10 cellular contexts compared by ENCODE assay signal in genomic region chr5:136087961-136088871, GRCh38. TPM values are rescaled to one million over a fixed set of nuclear protein-coding genes. Genes with fewer than 3 reads are reported as not detected.
DNase-seq lines count a peak whose midpoint lies in the region; ATAC-seq and TF ChIP-seq lines count a peak whose summit lies in the region.
"Had no signal": no experiment of that assay in that cellular context is flagged by ENCODE, and none has a peak within 500 bp of the region (broad histone marks: within the 10 kb centered on the region; RNA-seq: fewer than 3 reads in every experiment).

No MANE protein-coding gene starts in this region.

- H2AFZ ChIP-seq in mesenchymal stem cell (ENCODE audit: low read depth, low read length): no peak overlapping the region

- no peak for TF ChIP-seq POLR2A in esophagus muscularis mucosa (IDR thresholded peaks at IDR 0.05; ENCODE audit: low read depth)
- no peak for TF ChIP-seq POLR2A in suprapubic skin (IDR thresholded peaks at IDR 0.05)

- TF ChIP-seq CTCF in esophagus muscularis mucosa (IDR thresholded peaks at IDR 0.05): no peak
- no peak for TF ChIP-seq CTCF in suprapubic skin (IDR thresholded peaks at IDR 0.05)

- intact Hi-C loops in esophagus muscularis mucosa (cut with DNase I): loop anchor here (5.0 kb wide), 1 partner anchor 44 kb away; the partner anchor contains the start of gene SMAD5

- H3K27ac ChIP-seq in esophagus muscularis mucosa (replicated peaks in 1 of 4) (peak overlapping the region; percentile 69 to 83 (median 72)), mesenchymal stem cell (ENCODE audit: low read length, poor library complexity, severe bottlenecking) (no peak overlapping the region), suprapubic skin (peak overlapping the region; percentile 27)

- H3K27me3 ChIP-seq in MG63: no peaks in the 10 kb centered on the region
- H3K27me3 ChIP-seq in esophagus muscularis mucosa: no peaks in the 10 kb centered on the region
- H3K27me3 ChIP-seq in mesenchymal stem cell (ENCODE audit: control insufficient read depth in 1 of 2, insufficient read depth in 1 of 2, low read length in 2 of 2): peaks cover 0 to 15% of the 10 kb centered on the region in 2 experiments
- no peaks in the 10 kb centered on the region for H3K27me3 ChIP-seq in suprapubic skin

- 59% methylated on average over 16 of the region's 16 CpGs for WGBS in esophagus muscularis mucosa
- 90% methylated on average over 16 of the region's 16 CpGs for WGBS in mesenchymal stem cell
- 42% methylated on average over 16 of the region's 16 CpGs for WGBS in suprapubic skin

- no peaks in the 10 kb centered on the region for H3K9me3 ChIP-seq in MG63
- no peaks in the 10 kb centered on the region for H3K9me3 ChIP-seq in esophagus muscularis mucosa
- H3K9me3 ChIP-seq in mesenchymal stem cell (ENCODE audit: control insufficient read depth, low read length): no peaks in the 10 kb centered on the region
- no peaks in the 10 kb centered on the region for H3K9me3 ChIP-seq in suprapubic skin

- DNase-seq in MG63: peak; percentile 93
- no peak for DNase-seq in esophagus muscularis mucosa (ENCODE audit: extremely low spot score)
- no peak for DNase-seq in mesenchymal stem cell
- peak in 1 of 2 donors; percentile 75 for DNase-seq in suprapubic skin (ENCODE audit: low spot score in 2 of 2)
- no peak for DNase-seq in NCI-H82 (lab: John Stamatoyannopoulos, UW)
- no peak for DNase-seq in GOT3 (lab: John Stamatoyannopoulos, UW)
- DNase-seq in activated T-cell treated with anti-CD3 and anti-CD28 coated beads, Interleukin-2, amount 50 U/mL, for 1 hour: no peak
- DNase-seq: caudate nucleus, H7 had no signal

- H3K79me1 ChIP-seq in mesenchymal stem cell (replicated peaks; ENCODE audit: low read length, poor library complexity, severe bottlenecking): no peaks in the 10 kb centered on the region

- no peak overlapping the region for H2BK12ac ChIP-seq in mesenchymal stem cell (ENCODE audit: low read length in 2 of 2)

- H2BK120ac ChIP-seq in mesenchymal stem cell (ENCODE audit: low read depth, low read length): no peak overlapping the region

- no peak overlapping the region for H3K4me2 ChIP-seq in mesenchymal stem cell (ENCODE audit: low read length, poor library complexity, severe bottlenecking)

- no peak overlapping the region for H3K4ac ChIP-seq in mesenchymal stem cell (ENCODE audit: low read depth in 1 of 2, low read length in 2 of 2)

- peaks cover 31 to 41% (median 32%) of the 10 kb centered on the region in 4 donors for H3K4me1 ChIP-seq in esophagus muscularis mucosa
- no peaks in the 10 kb centered on the region for H3K4me1 ChIP-seq in mesenchymal stem cell (ENCODE audit: control insufficient read depth, insufficient read depth, low read depth, low read length)
- peaks cover 20% of the 10 kb centered on the region for H3K4me1 ChIP-seq in suprapubic skin

- no peak overlapping the region for H2BK5ac ChIP-seq in mesenchymal stem cell (ENCODE audit: low read depth, low read length, poor library complexity, severe bottlenecking)

- H3K9ac ChIP-seq in mesenchymal stem cell (ENCODE audit: low read length): peak overlapping the region; percentile 70

- no peak overlapping the region for H3K14ac ChIP-seq in mesenchymal stem cell (ENCODE audit: low read length in 2 of 2)

- H4K8ac ChIP-seq in mesenchymal stem cell (ENCODE audit: low read length): no peak overlapping the region

- H3K4me3 ChIP-seq in MG63 (no peak overlapping the region), esophagus muscularis mucosa (peak overlapping the region in 2 of 4 donors; percentile 11 to 13), mesenchymal stem cell (ENCODE audit: insufficient read depth in 1 of 2, low read depth in 1 of 2, low read length in 2 of 2) (peak overlapping the region in 1 of 2 experiments; percentile 42), suprapubic skin (no peak overlapping the region)

- H3K23ac ChIP-seq in mesenchymal stem cell (ENCODE audit: low read length in 2 of 2): no peak overlapping the region

- H3K18ac ChIP-seq in mesenchymal stem cell (ENCODE audit: low read depth in 1 of 2, low read length in 2 of 2): no peak overlapping the region

- H4K91ac ChIP-seq in mesenchymal stem cell (ENCODE audit: low read length): no peak overlapping the region

- H3K36me3 ChIP-seq in MG63: no peaks in the 10 kb centered on the region
- no peaks in the 10 kb centered on the region for H3K36me3 ChIP-seq in esophagus muscularis mucosa
- H3K36me3 ChIP-seq in mesenchymal stem cell (ENCODE audit: control insufficient read depth in 1 of 2, insufficient read depth in 2 of 2, low read depth in 1 of 2, low read length in 2 of 2): no peaks in the 10 kb centered on the region
- H3K36me3 ChIP-seq in suprapubic skin: no peaks in the 10 kb centered on the region

- H2AK5ac ChIP-seq in mesenchymal stem cell (ENCODE audit: low read length, severe bottlenecking): no peak overlapping the region

- TF ChIP-seq EP300 in esophagus muscularis mucosa (IDR thresholded peaks at IDR 0.05): no peak
- TF ChIP-seq EP300 in suprapubic skin (IDR thresholded peaks at IDR 0.05): no peak

- no peak overlapping the region for H2BK15ac ChIP-seq in mesenchymal stem cell (ENCODE audit: low read depth, poor library complexity, severe bottlenecking)

- no peak for ATAC-seq in HG02852 (IDR thresholded peaks at IDR 0.05; ENCODE audit: unreplicated experiment)

RNA-seq across cellular contexts. Expression of gene SMAD5, which starts 44.4 kb away (rescaled TPM):
- 46.4 and 78.3 TPM in 2 replicates for total RNA-seq in MG63 (2014; rRNA removed; shearing (Covaris generic); ENCODE audit: low replicate concordance)
- total RNA-seq in esophagus muscularis mucosa (10 to 100 TPM; 42.4 to 47.9 (median 46.3) TPM), suprapubic skin (100 to 1,000 TPM in 1 of 4 donors, 10 to 100 TPM in 3; 63.3 to 119 (median 74.9) TPM)
- 20.6 TPM for polyA plus RNA-seq in mesenchymal stem cell (2013, experiment 1 of 2)
- 21.7 TPM for polyA plus RNA-seq in mesenchymal stem cell (2013, experiment 2 of 2)

RNA-seq across cellular contexts. Expression of gene TGFBI, which starts 59.4 kb away (rescaled TPM):
- 2,057 and 2,194 TPM in 2 replicates for total RNA-seq in MG63 (2014; rRNA removed; shearing (Covaris generic); ENCODE audit: low replicate concordance)
- total RNA-seq in esophagus muscularis mucosa (100 to 1,000 TPM in 2 of 4 donors, 10 to 100 TPM in 2; 62.3 to 128 (median 92.9) TPM), suprapubic skin (100 to 1,000 TPM; 300 to 719 (median 389) TPM)
- polyA plus RNA-seq in mesenchymal stem cell (2013, experiment 1 of 2): 1,930 TPM
- 1,910 TPM for polyA plus RNA-seq in mesenchymal stem cell (2013, experiment 2 of 2)
